Comparison of ENCODE assay signal across 9 cellular contexts in genomic region chr6:98824163-98824906, GRCh38. TPM values are rescaled to one million over a fixed set of nuclear protein-coding genes. Genes with fewer than 3 reads are reported as not detected.
A peak's percentile ranks its signal among the peaks of the same experiment; 100 is the strongest.
DNase-seq lines count a peak whose midpoint lies in the region; ATAC-seq and TF ChIP-seq lines count a peak whose summit lies in the region.
"Had no signal": no experiment of that assay in that cellular context is flagged by ENCODE, and none has a peak within 500 bp of the region (broad histone marks: within the 10 kb centered on the region; RNA-seq: fewer than 3 reads in every experiment).

No MANE protein-coding gene starts in this region.

- H3K27me3 ChIP-seq in right atrium auricular region = peaks cover 59% of the 10 kb centered on the region in 2 donors

- no peak for ATAC-seq in activated naive CD8-positive, alpha-beta T cell treated with anti-CD3 and anti-CD28 coated beads, Interleukin-2, amount 50 U/mL, for 24 hours
- ATAC-seq in HG02642 (IDR thresholded peaks at IDR 0.05; ENCODE audit: poor library complexity, unreplicated experiment) = no peak

- H3K9me3 Mint-ChIP-seq in activated T-cell treated with anti-CD3 and anti-CD28 coated beads, Interleukin-2, amount 50 U/mL, for 24 hours = no peaks in the 10 kb centered on the region
- no peaks in the 10 kb centered on the region for H3K9me3 Mint-ChIP-seq in activated naive CD8-positive, alpha-beta T cell treated with anti-CD3 and anti-CD28 coated beads, Interleukin-2, amount 50 U/mL, for 24 hours

- peak; percentile 36 for DNase-seq in activated T-cell treated with anti-CD3 and anti-CD28 coated beads, Interleukin-2, amount 50 U/mL, for 24 hours
- DNase-seq in activated T-cell treated with anti-CD3 and anti-CD28 coated beads for 4 hours = no peak
- DNase-seq in activated naive CD8-positive, alpha-beta T cell treated with anti-CD3 and anti-CD28 coated beads, Interleukin-2, amount 50 U/mL, for 24 hours = no peak
- DNase-seq in left kidney (ENCODE audit: low read depth, low spot score) = peak; percentile 63
- DNase-seq in superior temporal gyrus (ENCODE audit: extremely low spot score) = peak; percentile 56
- DNase-seq in stimulated activated naive CD4-positive, alpha-beta T cell (lab: John Stamatoyannopoulos, UW) = no peak
- no peak for DNase-seq in right atrium auricular region (ENCODE audit: low spot score)

- H3K36me3 Mint-ChIP-seq in activated T-cell treated with anti-CD3 and anti-CD28 coated beads, Interleukin-2, amount 50 U/mL, for 24 hours (ENCODE audit: low read depth) = no peaks in the 10 kb centered on the region
- no peaks in the 10 kb centered on the region for H3K36me3 Mint-ChIP-seq in activated naive CD8-positive, alpha-beta T cell treated with anti-CD3 and anti-CD28 coated beads, Interleukin-2, amount 50 U/mL, for 24 hours (ENCODE audit: low read depth)

- no peak for TF ChIP-seq CTCF in right atrium auricular region (IDR thresholded peaks at IDR 0.05)

- no peak overlapping the region for H3K27ac ChIP-seq in right atrium auricular region
- H3K27ac ChIP-seq: BLaER1 had no signal

- no peak overlapping the region for H3K4me3 ChIP-seq in right atrium auricular region
- H3K4me3 ChIP-seq: BLaER1 had no signal

- H3K4me1 ChIP-seq in right atrium auricular region = peaks cover 0 to 29% of the 10 kb centered on the region in 2 donors
- H3K4me1 ChIP-seq: BLaER1 had no signal

- peak overlapping the region; percentile 46 for H3K4me3 Mint-ChIP-seq in activated T-cell treated with anti-CD3 and anti-CD28 coated beads, Interleukin-2, amount 50 U/mL, for 24 hours
- peak overlapping the region; percentile 11 for H3K4me3 Mint-ChIP-seq in activated naive CD8-positive, alpha-beta T cell treated with anti-CD3 and anti-CD28 coated beads, Interleukin-2, amount 50 U/mL, for 24 hours

- H3K36me3 ChIP-seq in right atrium auricular region = no peaks in the 10 kb centered on the region
- H3K36me3 ChIP-seq: BLaER1 had no signal

- H3K27me3 Mint-ChIP-seq in activated T-cell treated with anti-CD3 and anti-CD28 coated beads, Interleukin-2, amount 50 U/mL, for 24 hours = peaks cover 87% of the 10 kb centered on the region
- peaks cover 89% of the 10 kb centered on the region for H3K27me3 Mint-ChIP-seq in activated naive CD8-positive, alpha-beta T cell treated with anti-CD3 and anti-CD28 coated beads, Interleukin-2, amount 50 U/mL, for 24 hours

- no peaks in the 10 kb centered on the region for H3K9me3 ChIP-seq in right atrium auricular region

- H3K4me1 Mint-ChIP-seq in activated T-cell treated with anti-CD3 and anti-CD28 coated beads, Interleukin-2, amount 50 U/mL, for 24 hours (ENCODE audit: low read depth) = peaks cover 32% of the 10 kb centered on the region
- peaks cover 29% of the 10 kb centered on the region for H3K4me1 Mint-ChIP-seq in activated naive CD8-positive, alpha-beta T cell treated with anti-CD3 and anti-CD28 coated beads, Interleukin-2, amount 50 U/mL, for 24 hours

- H3K27ac Mint-ChIP-seq in activated T-cell treated with anti-CD3 and anti-CD28 coated beads, Interleukin-2, amount 50 U/mL, for 24 hours = no peak overlapping the region
- no peak overlapping the region for H3K27ac Mint-ChIP-seq in activated naive CD8-positive, alpha-beta T cell treated with anti-CD3 and anti-CD28 coated beads, Interleukin-2, amount 50 U/mL, for 24 hours

RNA-seq across cellular contexts. Expression of gene POU3F2, which starts 10.0 kb away (rescaled TPM):
- total RNA-seq in right atrium auricular region = not detected

Comparison
In these comparisons a context has a peak if more than half of its experiments do, and no peak if none do; other contexts are left out.
1. DNase-seq: peak in activated T-cell treated with anti-CD3 and anti-CD28 coated beads, Interleukin-2, amount 50 U/mL, for 24 hours (single experiment), left kidney (single experiment) and superior temporal gyrus (single experiment); none in activated T-cell treated with anti-CD3 and anti-CD28 coated beads for 4 hours (single experiment), activated naive CD8-positive, alpha-beta T cell treated with anti-CD3 and anti-CD28 coated beads, Interleukin-2, amount 50 U/mL, for 24 hours (single experiment), stimulated activated naive CD4-positive, alpha-beta T cell (0 of 6) and right atrium auricular region (single experiment).